Comparison of ENCODE assay signal across 11 cellular contexts in the genomic region with DNA sequence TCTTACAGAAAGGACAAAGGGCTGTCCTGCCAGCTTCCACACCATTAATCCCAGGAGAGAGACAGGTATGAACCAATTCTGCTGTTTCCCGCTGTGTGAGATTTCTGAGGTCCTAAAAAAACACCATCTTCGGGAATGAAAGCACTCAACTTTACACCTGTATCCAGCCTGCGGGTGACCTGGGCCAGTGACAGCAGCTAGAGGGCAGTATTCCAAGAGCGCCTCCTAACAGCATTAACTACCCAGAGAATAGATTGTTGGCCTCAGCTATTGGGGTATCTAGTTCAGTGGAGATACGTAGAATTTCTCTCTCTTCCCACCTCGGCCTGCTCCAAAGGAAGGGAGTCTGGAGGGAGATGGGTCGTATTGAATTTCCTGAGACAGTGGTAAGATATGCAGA. TPM values are rescaled to one million over a fixed set of nuclear protein-coding genes. Genes with fewer than 3 reads are reported as not detected.
DNase-seq lines count a peak whose midpoint lies in the region; ATAC-seq and TF ChIP-seq lines count a peak whose summit lies in the region.
"Had no signal": no experiment of that assay in that cellular context is flagged by ENCODE, and none has a peak within 500 bp of the region (broad histone marks: within the 10 kb centered on the region; RNA-seq: fewer than 3 reads in every experiment).

No MANE protein-coding gene starts in this region.

- H3K4me3 Mint-ChIP-seq in activated CD4-positive, alpha-beta T cell treated with anti-CD3 and anti-CD28 coated beads for 36 hours = no peak overlapping the region
- H3K4me3 Mint-ChIP-seq in progenitor cell of endocrine pancreas (ENCODE audit: low read depth) (no peak overlapping the region), immature natural killer cell (no peak overlapping the region)
- no peak overlapping the region for H3K4me3 Mint-ChIP-seq in stimulated activated naive B cell treated with anti-CD40 and anti-IgM and Interleukin-4, amounts not matched to agents 10 μg/mL and 1 μg/mL and 100 μg/mL, for 72 hours

- peaks cover 37% of the 10 kb centered on the region for H3K36me3 Mint-ChIP-seq in activated CD4-positive, alpha-beta T cell treated with anti-CD3 and anti-CD28 coated beads for 36 hours (ENCODE audit: low read depth)
- H3K36me3 Mint-ChIP-seq in progenitor cell of endocrine pancreas (ENCODE audit: insufficient read depth) (peaks cover 12% of the 10 kb centered on the region), immature natural killer cell (peaks cover 0 to 6% (median 5%) of the 10 kb centered on the region in 3 donors)
- H3K36me3 Mint-ChIP-seq in stimulated activated naive B cell treated with anti-CD40 and anti-IgM and Interleukin-4, amounts not matched to agents 10 μg/mL and 1 μg/mL and 100 μg/mL, for 72 hours = peaks cover 14 to 26% of the 10 kb centered on the region in 2 donors

- H3K9me3 Mint-ChIP-seq in activated CD4-positive, alpha-beta T cell treated with anti-CD3 and anti-CD28 coated beads for 36 hours (ENCODE audit: low read depth) = no peaks in the 10 kb centered on the region
- no peaks in the 10 kb centered on the region for H3K9me3 Mint-ChIP-seq in progenitor cell of endocrine pancreas (ENCODE audit: low read depth)
- no peaks in the 10 kb centered on the region for H3K9me3 Mint-ChIP-seq in stimulated activated naive B cell treated with anti-CD40 and anti-IgM and Interleukin-4, amounts not matched to agents 10 μg/mL and 1 μg/mL and 100 μg/mL, for 72 hours
- no peaks in the 10 kb centered on the region for H3K9me3 Mint-ChIP-seq in immature natural killer cell

- intact Hi-C loops in activated CD4-positive, alpha-beta T cell treated with anti-CD3 and anti-CD28 coated beads for 36 hours (cut with DNase I, micrococcal nuclease) = no loop called here

- no peaks in the 10 kb centered on the region for H3K27me3 Mint-ChIP-seq in activated CD4-positive, alpha-beta T cell treated with anti-CD3 and anti-CD28 coated beads for 36 hours
- H3K27me3 Mint-ChIP-seq in progenitor cell of endocrine pancreas (no peaks in the 10 kb centered on the region), immature natural killer cell (ENCODE audit: low read depth in 3 of 3) (peaks cover 0 to 2% (median 0%) of the 10 kb centered on the region in 3 donors)
- H3K27me3 Mint-ChIP-seq in stimulated activated naive B cell treated with anti-CD40 and anti-IgM and Interleukin-4, amounts not matched to agents 10 μg/mL and 1 μg/mL and 100 μg/mL, for 72 hours = no peaks in the 10 kb centered on the region

- TF ChIP-seq CTCF in epithelial cell of esophagus (IDR thresholded peaks at IDR 0.05; ENCODE audit: insufficient read depth, low read depth, low read length, missing control alignments) (peak; percentile 59), progenitor cell of endocrine pancreas (IDR thresholded peaks at IDR 0.05; ENCODE audit: unreplicated experiment) (peak; percentile 56)

- peak; percentile 19 for DNase-seq in activated CD4-positive, alpha-beta T cell treated with anti-CD3 and anti-CD28 coated beads for 36 hours
- DNase-seq in activated CD4-positive, alpha-beta T cell treated with anti-CD3 and anti-CD28 coated beads for 4 hours = no peak
- DNase-seq in NCI-H69 (lab: John Stamatoyannopoulos, UW) (peak; percentile 37), epithelial cell of esophagus (ENCODE audit: low read depth) (peak; percentile 19), progenitor cell of endocrine pancreas (ENCODE audit: low spot score, unreplicated experiment) (no peak), immature natural killer cell (no peak), HPDE6-E6E7 (ENCODE audit: extremely low spot score) (no peak)
- no peak for DNase-seq in stimulated activated naive B cell treated with anti-CD40 and anti-IgM and Interleukin-4, amounts not matched to agents 10 μg/mL and 1 μg/mL and 100 μg/mL, for 72 hours
- DNase-seq: kidney glomerular epithelial cell had no signal

- POLR2A ChIA-PET in activated CD4-positive, alpha-beta T cell treated with anti-CD3 and anti-CD28 coated beads for 36 hours (lab: Charles Lee) = no interaction called here

- H3K4me3 ChIP-seq in epithelial cell of esophagus (ENCODE audit: low read length) = no peak overlapping the region
- H3K4me3 ChIP-seq: BLaER1 treated with 17β-estradiol and CSF1 and Interleukin-3, amounts not matched to agents 10 nM and 100 nM had no signal

- H3K27ac Mint-ChIP-seq in activated CD4-positive, alpha-beta T cell treated with anti-CD3 and anti-CD28 coated beads for 36 hours = no peak overlapping the region
- H3K27ac Mint-ChIP-seq in progenitor cell of endocrine pancreas = no peak overlapping the region
- no peak overlapping the region for H3K27ac Mint-ChIP-seq in stimulated activated naive B cell treated with anti-CD40 and anti-IgM and Interleukin-4, amounts not matched to agents 10 μg/mL and 1 μg/mL and 100 μg/mL, for 72 hours
- no peak overlapping the region for H3K27ac Mint-ChIP-seq in immature natural killer cell

- CTCF ChIA-PET in activated CD4-positive, alpha-beta T cell treated with anti-CD3 and anti-CD28 coated beads for 36 hours (lab: Charles Lee) = interaction anchor here (1.1 to 1.3 kb wide), 3 partner anchors 14 to 38 kb away, joined by 3 to 4 read pairs (median 3); no protein-coding TSS in a partner anchor

- H3K4me1 Mint-ChIP-seq in activated CD4-positive, alpha-beta T cell treated with anti-CD3 and anti-CD28 coated beads for 36 hours = peaks cover 7% of the 10 kb centered on the region
- H3K4me1 Mint-ChIP-seq in progenitor cell of endocrine pancreas (ENCODE audit: low read depth) (no peaks in the 10 kb centered on the region), immature natural killer cell (no peaks in the 10 kb centered on the region)
- H3K4me1 Mint-ChIP-seq in stimulated activated naive B cell treated with anti-CD40 and anti-IgM and Interleukin-4, amounts not matched to agents 10 μg/mL and 1 μg/mL and 100 μg/mL, for 72 hours = peaks cover 0 to 7% of the 10 kb centered on the region in 2 donors

- ATAC-seq in activated CD4-positive, alpha-beta T cell treated with anti-CD3 and anti-CD28 coated beads for 36 hours = no peak
- no peak for ATAC-seq in stimulated activated naive B cell treated with anti-CD40 and anti-IgM and Interleukin-4, amounts not matched to agents 10 μg/mL and 1 μg/mL and 100 μg/mL, for 72 hours (replicated peaks)
- ATAC-seq: sciatic nerve had no signal

RNA-seq across cellular contexts. Expression of a gene that starts 55.1 kb away (rescaled TPM):
- 10 to 100 TPM; 75.4 to 95.2 TPM for total RNA-seq in activated CD4-positive, alpha-beta T cell treated with anti-CD3 and anti-CD28 coated beads for 36 hours
- total RNA-seq in progenitor cell of endocrine pancreas = 11.2 and 11.3 TPM in 2 replicates
- 1 to 10 TPM; 8.3 to 8.9 (median 8.6) TPM for polyA plus RNA-seq in immature natural killer cell

RNA-seq across cellular contexts. Expression of a gene that starts 57.5 kb away (rescaled TPM):
- total RNA-seq in activated CD4-positive, alpha-beta T cell treated with anti-CD3 and anti-CD28 coated beads for 36 hours = 10 to 100 TPM; 51.3 to 56.2 TPM
- 37.9 and 38.2 TPM in 2 replicates for total RNA-seq in progenitor cell of endocrine pancreas
- 10 to 100 TPM in 2 of 3 donors, 1 to 10 TPM in 1; 6.7 to 21.3 (median 10.4) TPM for polyA plus RNA-seq in immature natural killer cell

Comparison
In these comparisons a context has a peak if more than half of its experiments do, and no peak if none do; other contexts are left out.
1. DNase-seq: peak in activated CD4-positive, alpha-beta T cell treated with anti-CD3 and anti-CD28 coated beads for 36 hours (single experiment), NCI-H69 (single experiment) and epithelial cell of esophagus (single experiment); none in activated CD4-positive, alpha-beta T cell treated with anti-CD3 and anti-CD28 coated beads for 4 hours (0 of 2), progenitor cell of endocrine pancreas (single experiment), stimulated activated naive B cell treated with anti-CD40 and anti-IgM and Interleukin-4, amounts not matched to agents 10 μg/mL and 1 μg/mL and 100 μg/mL, for 72 hours (single experiment), immature natural killer cell (0 of 3) and HPDE6-E6E7 (single experiment).